ENCODE assay signal across 29 cellular contexts in the genomic region with DNA sequence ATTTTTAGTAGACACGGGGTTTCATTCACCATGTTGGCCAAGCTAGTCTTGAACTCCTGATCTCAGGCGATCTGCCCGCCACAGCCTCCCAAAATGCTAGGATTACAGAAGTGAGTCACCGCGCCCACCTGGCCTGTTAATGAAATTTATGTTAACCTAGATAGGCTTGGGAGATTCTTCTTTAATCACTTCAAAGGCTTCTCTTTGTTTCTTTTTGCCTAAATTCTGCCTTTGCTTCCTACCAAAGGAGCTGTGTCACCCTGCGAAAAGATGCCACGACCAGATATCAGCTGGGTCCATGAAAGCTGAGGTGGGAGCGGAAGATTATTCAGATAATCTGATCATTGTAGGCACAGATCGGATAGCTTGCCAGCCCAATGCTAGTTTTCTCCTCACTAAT.
"Had no signal": no experiment of that assay in that cellular context is flagged by ENCODE, and none has a peak within 500 bp of the region (broad histone marks: within the 10 kb centered on the region; RNA-seq: fewer than 3 reads in every experiment).

No MANE protein-coding gene starts in this region.

- ATAC-seq: naive thymus-derived CD8-positive, alpha-beta T cell; natural killer cell treated with Interleukin-12 subunit alpha and Interleukin-12 subunit beta and Interleukin-15 and Interleukin-18, amount 100 ng/mL, for 72 hours; psoas muscle; right cardiac atrium; sciatic nerve; stimulated activated memory B cell treated with anti-CD40 and anti-IgM and Interleukin-4, amounts not matched to agents 10 μg/mL and 1 μg/mL and 100 μg/mL, for 72 hours; stimulated activated naive CD8-positive, alpha-beta T cell treated with anti-CD3 and anti-CD28 coated beads, Interleukin-15, amount 100 ng/mL, for 72 hours; stimulated activated naive CD8-positive, alpha-beta T cell treated with anti-CD3 and anti-CD28 coated beads, Interleukin-15, Interleukin-2, amounts not matched to agents 100 U/mL and 50 U/mL, for 24 hours had no signal

- H3K36me3 ChIP-seq: neural progenitor cell, ovary, tibial artery, transverse colon, upper lobe of left lung, vagina had no signal

- H3K4me1 ChIP-seq: neural progenitor cell, parathyroid adenoma, upper lobe of left lung had no signal

- H3K27ac ChIP-seq: neural progenitor cell, ovary, parathyroid adenoma, psoas muscle, skin epidermis, spleen, suprapubic skin, testis, tibial artery, transverse colon, upper lobe of left lung, vagina had no signal

- H3K79me2 ChIP-seq: parathyroid adenoma had no signal

- H3K4me2 ChIP-seq: neural progenitor cell, smooth muscle cell had no signal

- FAIRE-seq: urothelium cell line had no signal

- H3K27me3 ChIP-seq: neural progenitor cell, ovary, spleen, suprapubic skin, testis, tibial artery, transverse colon, upper lobe of left lung, vagina had no signal

- H2AFZ ChIP-seq: neural progenitor cell, parathyroid adenoma had no signal

- H3K4me3 ChIP-seq: neural progenitor cell, ovary, psoas muscle, skin epidermis, smooth muscle cell, spleen, suprapubic skin, testis, tibial artery, transverse colon, upper lobe of left lung, vagina had no signal

- H3K9me3 ChIP-seq: ovary, psoas muscle, spleen, suprapubic skin, testis, tibial artery, transverse colon, upper lobe of left lung, vagina had no signal

- DNase-seq: naive thymus-derived CD8-positive, alpha-beta T cell; occipital lobe; ovary; psoas muscle; right cardiac atrium; spleen; stimulated activated CD4-positive, alpha-beta T cell treated with anti-CD3 and anti-CD28 coated beads, Interleukin-12 subunit alpha, Interleukin-12 subunit beta, amount 100 ng/mL, for 4 hours; stimulated activated CD4-positive, alpha-beta T cell treated with anti-CD3 and anti-CD28 coated beads, Interleukin-1b, Interleukin-23, amount 100 ng/mL, for 48 hours; stimulated activated CD4-positive, alpha-beta T cell treated with anti-CD3 and anti-CD28 coated beads, Interleukin-4, amount 100 ng/mL, for 1 hour; stimulated activated CD4-positive, alpha-beta T cell treated with anti-CD3 and anti-CD28 coated beads, Interleukin-4, amount 100 ng/mL, for 4 hours; stimulated activated CD8-positive, alpha-beta memory T cell treated with anti-CD3 and anti-CD28 coated beads, Interleukin-4, amount 100 ng/mL, for 48 hours; stimulated activated naive CD4-positive, alpha-beta T cell; stimulated activated naive CD8-positive, alpha-beta T cell treated with anti-CD3 and anti-CD28 coated beads, Interleukin-15, amount 100 ng/mL, for 72 hours; stimulated activated naive CD8-positive, alpha-beta T cell treated with anti-CD3 and anti-CD28 coated beads, Interleukin-15, Interleukin-2, amounts not matched to agents 100 U/mL and 50 U/mL, for 24 hours; substantia nigra; testis; transverse colon; upper lobe of left lung had no signal

- H3K9ac ChIP-seq: neural progenitor cell, parathyroid adenoma had no signal
